13 cellular contexts compared by ENCODE assay signal in genomic region chr19:32708457-32708856, GRCh38. TPM values are rescaled to one million over a fixed set of nuclear protein-coding genes. Genes with fewer than 3 reads are reported as not detected.
DNase-seq lines count a peak whose midpoint lies in the region; ATAC-seq and TF ChIP-seq lines count a peak whose summit lies in the region.
"Had no signal": no experiment of that assay in that cellular context is flagged by ENCODE, and none has a peak within 500 bp of the region (broad histone marks: within the 10 kb centered on the region; RNA-seq: fewer than 3 reads in every experiment).

No MANE protein-coding gene starts in this region.

- H3K9me3 Mint-ChIP-seq in CD4-positive, alpha-beta T cell = peaks cover 3% of the 10 kb centered on the region
- no peaks in the 10 kb centered on the region for H3K9me3 Mint-ChIP-seq in activated naive CD4-positive, alpha-beta T cell treated with anti-CD3 and anti-CD28 coated beads, Interleukin-2, amount 50 U/mL, for 24 hours
- H3K9me3 Mint-ChIP-seq in nephron progenitor cell = peaks cover 33% of the 10 kb centered on the region

- intact Hi-C loops in CD4-positive, alpha-beta T cell (cut with DNase I, micrococcal nuclease) = no loop called here
- intact Hi-C loops in stomach (cut with DNase I; ENCODE audit: low total_unique reads) = no loop called here

- H3K27ac Mint-ChIP-seq in CD4-positive, alpha-beta T cell = peak overlapping the region; percentile 32
- H3K27ac Mint-ChIP-seq in activated naive CD4-positive, alpha-beta T cell treated with anti-CD3 and anti-CD28 coated beads, Interleukin-2, amount 50 U/mL, for 24 hours = peak overlapping the region; percentile 86
- H3K27ac Mint-ChIP-seq in nephron progenitor cell = peak overlapping the region; percentile 39
- H3K27ac Mint-ChIP-seq: WTC11 had no signal

- DNase-seq in CD4-positive, alpha-beta T cell = peak in 5 of 10 experiments; percentile 9 to 41 (median 32)
- peak; percentile 22 to 39 for DNase-seq in activated CD4-positive, alpha-beta T cell treated with anti-CD3 and anti-CD28 coated beads for 4 hours
- no peak for DNase-seq in nephron progenitor cell
- no peak for DNase-seq in NCI-H2196 (lab: John Stamatoyannopoulos, UW; ENCODE audit: unreplicated experiment)
- DNase-seq in stomach = no peak
- DNase-seq: mammary epithelial cell, NCI-H2171 treated with DMSO at 0.1 percent for 48 hours had no signal

- peak; percentile 75 for ATAC-seq in CD4-positive, alpha-beta T cell (ENCODE audit: poor library complexity)
- ATAC-seq in HG03571 (IDR thresholded peaks at IDR 0.05; ENCODE audit: unreplicated experiment) (no peak), GM21423 (IDR thresholded peaks at IDR 0.05; ENCODE audit: unreplicated experiment) (no peak)
- ATAC-seq: SK-N-SH treated with all-trans-retinoic acid at 6 μM for 48 hours, WTC11 had no signal

- 58 to 69% (median 64%) methylated on average over 3 of the region's 3 CpGs for WGBS in stomach, 5 donors

- CTCF ChIA-PET in CD4-positive, alpha-beta T cell (lab: Charles Lee) = no interaction called here

- no peak overlapping the region for H3K27ac ChIP-seq in CD4-positive, alpha-beta T cell (ENCODE audit: low read depth, low read length)
- no peak overlapping the region for H3K27ac ChIP-seq in stomach

- H3K4me3 Mint-ChIP-seq in CD4-positive, alpha-beta T cell = no peak overlapping the region
- peak overlapping the region; percentile 11 for H3K4me3 Mint-ChIP-seq in activated naive CD4-positive, alpha-beta T cell treated with anti-CD3 and anti-CD28 coated beads, Interleukin-2, amount 50 U/mL, for 24 hours
- H3K4me3 Mint-ChIP-seq in nephron progenitor cell = no peak overlapping the region
- H3K4me3 Mint-ChIP-seq: WTC11 had no signal

- H3K4me1 ChIP-seq in stomach = peaks cover 0 to 23% (median 16%) of the 10 kb centered on the region in 4 donors
- H3K4me1 ChIP-seq: HAP-1 had no signal

- no peak for TF ChIP-seq CTCF in CD4-positive, alpha-beta T cell (IDR thresholded peaks at IDR 0.05)
- TF ChIP-seq CTCF in nephron progenitor cell (IDR thresholded peaks at IDR 0.05) (no peak), stomach (IDR thresholded peaks at IDR 0.05) (no peak)

- peaks cover 61% of the 10 kb centered on the region for H3K36me3 Mint-ChIP-seq in CD4-positive, alpha-beta T cell (ENCODE audit: low read depth)
- peaks cover 16% of the 10 kb centered on the region for H3K36me3 Mint-ChIP-seq in activated naive CD4-positive, alpha-beta T cell treated with anti-CD3 and anti-CD28 coated beads, Interleukin-2, amount 50 U/mL, for 24 hours
- peaks cover 67% of the 10 kb centered on the region for H3K36me3 Mint-ChIP-seq in nephron progenitor cell (ENCODE audit: low read depth)

- H3K36me3 ChIP-seq in stomach = peaks cover 19 to 72% (median 60%) of the 10 kb centered on the region in 4 donors

- TF ChIP-seq POLR2A in stomach (IDR thresholded peaks at IDR 0.05) = no peak

- no peaks in the 10 kb centered on the region for H3K27me3 Mint-ChIP-seq in CD4-positive, alpha-beta T cell
- H3K27me3 Mint-ChIP-seq in activated naive CD4-positive, alpha-beta T cell treated with anti-CD3 and anti-CD28 coated beads, Interleukin-2, amount 50 U/mL, for 24 hours = no peaks in the 10 kb centered on the region
- peaks cover 2% of the 10 kb centered on the region for H3K27me3 Mint-ChIP-seq in nephron progenitor cell (ENCODE audit: low read depth, poor library complexity)

- no peak for TF ChIP-seq EP300 in stomach (IDR thresholded peaks at IDR 0.05)

- H3K4me1 Mint-ChIP-seq in CD4-positive, alpha-beta T cell (ENCODE audit: low read depth) = peaks cover 11% of the 10 kb centered on the region
- peaks cover 29% of the 10 kb centered on the region for H3K4me1 Mint-ChIP-seq in activated naive CD4-positive, alpha-beta T cell treated with anti-CD3 and anti-CD28 coated beads, Interleukin-2, amount 50 U/mL, for 24 hours
- H3K4me1 Mint-ChIP-seq in nephron progenitor cell = no peaks in the 10 kb centered on the region
- H3K4me1 Mint-ChIP-seq: WTC11 had no signal

- H3K9me3 ChIP-seq in CD4-positive, alpha-beta T cell (ENCODE audit: control insufficient read depth, low read length) = peaks cover 5% of the 10 kb centered on the region
- H3K9me3 ChIP-seq in stomach = peaks cover 4 to 13% (median 10%) of the 10 kb centered on the region in 4 donors

- POLR2A ChIA-PET in CD4-positive, alpha-beta T cell (lab: Charles Lee) = interaction anchor here (0.8 to 1.2 kb wide), 2 partner anchors 25 to 33 kb away, joined by 3 read pairs; partner anchors contain the start of gene ANKRD27

- H3K4me3 ChIP-seq in stomach = no peak overlapping the region
- H3K4me3 ChIP-seq: HAP-1 had no signal

- no peaks in the 10 kb centered on the region for H3K27me3 ChIP-seq in CD4-positive, alpha-beta T cell (ENCODE audit: control insufficient read depth, insufficient read depth, low read length)
- no peaks in the 10 kb centered on the region for H3K27me3 ChIP-seq in stomach

RNA-seq across cellular contexts. Expression of gene TDRD12, which starts 11.1 kb away (rescaled TPM):
- under 1 TPM; 0.14 to 0.22 TPM for total RNA-seq in CD4-positive, alpha-beta T cell
- total RNA-seq in stomach = under 1 TPM in 1 of 5 donors, not detected in 4; 0.73 TPM
- under 1 TPM in 1 of 3 donors, not detected in 2; 0.03 TPM for polyA plus RNA-seq in stomach

RNA-seq across cellular contexts. Expression of gene NUDT19, which starts 16.8 kb away (rescaled TPM):
- 1 to 10 TPM; 7.9 to 8.2 TPM for total RNA-seq in CD4-positive, alpha-beta T cell
- 10 to 100 TPM in 2 of 5 donors, 1 to 10 TPM in 2, not detected in 1; 2.0 to 19.2 (median 9.3) TPM for total RNA-seq in stomach
- polyA plus RNA-seq in stomach = 1 to 10 TPM; 6.9 to 8.8 (median 7.8) TPM

RNA-seq across cellular contexts. Expression of gene RGS9BP, which starts 32.8 kb away (rescaled TPM):
- under 1 TPM in 1 of 2 experiments, not detected in 1; 0.14 TPM for total RNA-seq in CD4-positive, alpha-beta T cell
- 1 to 10 TPM in 1 of 5 donors, under 1 TPM in 1, not detected in 3; 0.73 to 1.2 TPM for total RNA-seq in stomach
- under 1 TPM; 0.15 to 0.19 (median 0.18) TPM for polyA plus RNA-seq in stomach

RNA-seq across cellular contexts. Expression of gene ANKRD27, which starts 33.5 kb away (rescaled TPM):
- 10 to 100 TPM; 16.5 to 17.6 TPM for total RNA-seq in CD4-positive, alpha-beta T cell
- 10 to 100 TPM; 19.8 to 61.7 (median 33.3) TPM for total RNA-seq in stomach
- polyA plus RNA-seq in stomach = 10 to 100 TPM in 2 of 3 donors, 1 to 10 TPM in 1; 8.8 to 14.1 (median 10.5) TPM

Comparison
In these comparisons a context has a peak if more than half of its experiments do, and no peak if none do; other contexts are left out.
1. DNase-seq: peak in activated CD4-positive, alpha-beta T cell treated with anti-CD3 and anti-CD28 coated beads for 4 hours (2 of 2); none in nephron progenitor cell (single experiment), NCI-H2196 (single experiment) and stomach (single experiment).
2. H3K27ac Mint-ChIP-seq: peak in every context shown above with its lines; median percentile 86 in activated naive CD4-positive, alpha-beta T cell treated with anti-CD3 and anti-CD28 coated beads, Interleukin-2, amount 50 U/mL, for 24 hours; 39 in nephron progenitor cell; 32 in CD4-positive, alpha-beta T cell.